Comparison of ENCODE assay signal across 19 cellular contexts in genomic region chr16:50302472-50303005, GRCh38. TPM values are rescaled to one million over a fixed set of nuclear protein-coding genes. Genes with fewer than 3 reads are reported as not detected.
DNase-seq lines count a peak whose midpoint lies in the region; ATAC-seq, FAIRE-seq and TF ChIP-seq lines count a peak whose summit lies in the region.
"Had no signal": no experiment of that assay in that cellular context is flagged by ENCODE, and none has a peak within 500 bp of the region (broad histone marks: within the 10 kb centered on the region; RNA-seq: fewer than 3 reads in every experiment).

No MANE protein-coding gene starts in this region.

- WGBS in sigmoid colon, 2 donors = 32 to 78% methylated on average over 15 of the region's 15 CpGs
- WGBS in testis, 2 donors = 81 to 89% methylated on average over 15 of the region's 15 CpGs

- no peaks in the 10 kb centered on the region for H3K27me3 Mint-ChIP-seq in CD4-positive, alpha-beta memory T cell
- H3K27me3 Mint-ChIP-seq: activated naive CD8-positive, alpha-beta T cell; stimulated activated naive CD8-positive, alpha-beta T cell treated with anti-CD3 and anti-CD28 coated beads, Interleukin-15, Interleukin-2, amounts not matched to agents 100 ng/mL and 50 ng/mL, for 24 hours; T-cell had no signal

- no peaks in the 10 kb centered on the region for H3K9me3 Mint-ChIP-seq in CD4-positive, alpha-beta memory T cell
- H3K9me3 Mint-ChIP-seq: HFFc6; stimulated activated naive CD8-positive, alpha-beta T cell treated with anti-CD3 and anti-CD28 coated beads, Interleukin-15, Interleukin-2, amounts not matched to agents 100 ng/mL and 50 ng/mL, for 24 hours; T-cell had no signal

- H3K27me3 ChIP-seq in CD4-positive, alpha-beta memory T cell (ENCODE audit: insufficient read depth, low read length) = no peaks in the 10 kb centered on the region
- no peaks in the 10 kb centered on the region for H3K27me3 ChIP-seq in sigmoid colon
- H3K27me3 ChIP-seq in testis = no peaks in the 10 kb centered on the region
- H3K27me3 ChIP-seq: gastrocnemius medialis, pancreas, spleen had no signal

- H3K36me3 Mint-ChIP-seq in CD4-positive, alpha-beta memory T cell = peaks cover 16 to 55% of the 10 kb centered on the region in 2 donors
- H3K36me3 Mint-ChIP-seq: activated naive CD8-positive, alpha-beta T cell had no signal

- TF ChIP-seq POLR2A in sigmoid colon (IDR thresholded peaks at IDR 0.05) (no peak), testis (IDR thresholded peaks at IDR 0.05) (no peak)

- POLR2A ChIA-PET in CD4-positive, alpha-beta memory T cell (lab: Charles Lee; ENCODE audit: partially characterized antibody) = interaction anchor here (3.2 kb wide), 1 partner anchor 11 kb away, joined by 8 read pairs; no protein-coding TSS in a partner anchor

- peak; percentile 74 for ATAC-seq in left colon
- ATAC-seq: gastrocnemius medialis, T-cell had no signal

- CTCF ChIA-PET in CD4-positive, alpha-beta memory T cell (lab: Charles Lee; ENCODE audit: partially characterized antibody) = interaction anchor here (1.4 kb wide), 1 partner anchor 20 kb away, joined by 3 read pairs; no protein-coding TSS in a partner anchor

- no peak for FAIRE-seq in D721Med (lab: Jason Lieb, UNC)
- FAIRE-seq: endometrium, GM12891, pancreas had no signal

- TF ChIP-seq CTCF in sigmoid colon (IDR thresholded peaks at IDR 0.05) (no peak), D721Med (IDR thresholded peaks at IDR 0.05; ENCODE audit: insufficient read depth, missing control alignments) (no peak), testis (IDR thresholded peaks at IDR 0.05) (no peak)

- no peaks in the 10 kb centered on the region for H3K4me1 ChIP-seq in CD4-positive, alpha-beta memory T cell (ENCODE audit: insufficient read depth, low read length)
- H3K4me1 ChIP-seq in sigmoid colon (no peaks in the 10 kb centered on the region), testis (no peaks in the 10 kb centered on the region)
- H3K4me1 ChIP-seq: gastrocnemius medialis, pancreas had no signal

- peaks cover 79% of the 10 kb centered on the region for H3K36me3 ChIP-seq in CD4-positive, alpha-beta memory T cell (ENCODE audit: insufficient read depth, low read length)
- no peaks in the 10 kb centered on the region for H3K36me3 ChIP-seq in sigmoid colon
- no peaks in the 10 kb centered on the region for H3K36me3 ChIP-seq in testis (ENCODE audit: low read depth, missing control alignments)
- H3K36me3 ChIP-seq: gastrocnemius medialis, pancreas had no signal

- no peaks in the 10 kb centered on the region for H3K9me3 ChIP-seq in CD4-positive, alpha-beta memory T cell (ENCODE audit: control insufficient read depth in 1 of 2, low read length in 2 of 2)
- H3K9me3 ChIP-seq in sigmoid colon (no peaks in the 10 kb centered on the region), testis (no peaks in the 10 kb centered on the region)
- H3K9me3 ChIP-seq: gastrocnemius medialis, pancreas, spleen had no signal

- no peak for DNase-seq in CD4-positive, alpha-beta memory T cell
- DNase-seq in HuH-7.5 (ENCODE audit: low spot score) (peak; percentile 9), left colon (peak in 1 of 2 donors; percentile 19), sigmoid colon (peak; percentile 27), D721Med (ENCODE audit: insufficient read length, low spot score) (no peak), NCI-H748 treated with DMSO at 0.1 percent for 48 hours (lab: John Stamatoyannopoulos, UW) (no peak), testis (no peak)
- DNase-seq: HFFc6, mesenchymal stem cell, NCI-H1694, NCI-H524 treated with DMSO at 0.1 percent for 48 hours had no signal

- H3K4me3 Mint-ChIP-seq in CD4-positive, alpha-beta memory T cell = no peak overlapping the region
- H3K4me3 Mint-ChIP-seq: activated naive CD8-positive, alpha-beta T cell; HFFc6; stimulated activated naive CD8-positive, alpha-beta T cell treated with anti-CD3 and anti-CD28 coated beads, Interleukin-15, Interleukin-2, amounts not matched to agents 100 ng/mL and 50 ng/mL, for 24 hours; T-cell had no signal

- intact Hi-C loops in CD4-positive, alpha-beta memory T cell (cut with micrococcal nuclease) = no loop called here
- intact Hi-C loops in left colon (cut with DNase I, micrococcal nuclease) (no loop called here), sigmoid colon (cut with DNase I) (no loop called here), testis (cut with DNase I; ENCODE audit: low total_unique reads) (no loop called here)

- H3K4me3 ChIP-seq in CD4-positive, alpha-beta memory T cell (ENCODE audit: low read length in 2 of 2) = no peak overlapping the region
- no peak overlapping the region for H3K4me3 ChIP-seq in sigmoid colon
- no peak overlapping the region for H3K4me3 ChIP-seq in testis
- H3K4me3 ChIP-seq: gastrocnemius medialis, pancreas, spleen had no signal

- no peak for TF ChIP-seq EP300 in sigmoid colon (IDR thresholded peaks at IDR 0.05)

- no peak overlapping the region for H3K27ac ChIP-seq in CD4-positive, alpha-beta memory T cell (ENCODE audit: low read depth, low read length)
- no peak overlapping the region for H3K27ac ChIP-seq in sigmoid colon
- H3K27ac ChIP-seq in testis = no peak overlapping the region
- H3K27ac ChIP-seq: gastrocnemius medialis, pancreas had no signal

- H3K4me1 Mint-ChIP-seq in CD4-positive, alpha-beta memory T cell = peaks cover 0 to 7% (median under 1%) of the 10 kb centered on the region in 4 donors
- H3K4me1 Mint-ChIP-seq: T-cell had no signal

- peak overlapping the region in 5 of 7 donors; percentile 17 to 74 (median 72) for H3K27ac Mint-ChIP-seq in CD4-positive, alpha-beta memory T cell
- H3K27ac Mint-ChIP-seq: activated naive CD8-positive, alpha-beta T cell; stimulated activated naive CD8-positive, alpha-beta T cell treated with anti-CD3 and anti-CD28 coated beads, Interleukin-15, Interleukin-2, amounts not matched to agents 100 ng/mL and 50 ng/mL, for 24 hours had no signal

RNA-seq across cellular contexts. Expression of gene ADCY7, which starts 36.2 kb away (rescaled TPM):
- total RNA-seq in CD4-positive, alpha-beta memory T cell = 100 to 1,000 TPM; 230 to 235 TPM
- polyA plus RNA-seq in CD4-positive, alpha-beta memory T cell = 10 to 100 TPM; 34.8 to 69.7 TPM
- 10 to 100 TPM; 14.2 to 20.8 TPM for total RNA-seq in left colon
- total RNA-seq in sigmoid colon = 10 to 100 TPM in 3 of 4 donors, 1 to 10 TPM in 1; 8.9 to 16.8 (median 11.3) TPM
- 10 to 100 TPM in 1 of 3 donors, 1 to 10 TPM in 2; 1.2 to 24.0 (median 1.8) TPM for polyA plus RNA-seq in sigmoid colon
- 1 to 10 TPM; 5.9 to 9.4 TPM for total RNA-seq in testis
- 5.9 TPM for polyA plus RNA-seq in testis (ENCODE audit: insufficient read depth, low read depth, low replicate concordance)

Comparison
In these comparisons a context has a peak if more than half of its experiments do, and no peak if none do; other contexts are left out.
1. DNase-seq: peak in HuH-7.5 (single experiment) and sigmoid colon (single experiment); none in CD4-positive, alpha-beta memory T cell (0 of 5), D721Med (single experiment), NCI-H748 treated with DMSO at 0.1 percent for 48 hours (single experiment) and testis (single experiment).
2. RNA of gene ADCY7, which starts 36.2 kb away (total RNA-seq): 230 to 235 TPM in CD4-positive, alpha-beta memory T cell; 14.2 to 20.8 TPM in left colon, 8.9 to 16.8 TPM in sigmoid colon and 5.9 to 9.4 TPM in testis; every median in the first group is over 10 times any median in the second.